In genomic region chr16:14634389-14634725, GRCh38 we compare ENCODE assay signal across 9 cellular contexts. TPM values are rescaled to one million over a fixed set of nuclear protein-coding genes. Genes with fewer than 3 reads are reported as not detected.
DNase-seq lines count a peak whose midpoint lies in the region; ATAC-seq and TF ChIP-seq lines count a peak whose summit lies in the region.
"Had no signal": no experiment of that assay in that cellular context is flagged by ENCODE, and none has a peak within 500 bp of the region (broad histone marks: within the 10 kb centered on the region; RNA-seq: fewer than 3 reads in every experiment).

No MANE protein-coding gene starts in this region.

- no peaks in the 10 kb centered on the region for H3K27me3 Mint-ChIP-seq in activated naive CD4-positive, alpha-beta T cell treated with anti-CD3 and anti-CD28 coated beads, Interleukin-2, amount 50 U/mL, for 24 hours
- H3K27me3 Mint-ChIP-seq in type B pancreatic cell = no peaks in the 10 kb centered on the region

- peak overlapping the region; percentile 91 for H3K27ac Mint-ChIP-seq in activated naive CD4-positive, alpha-beta T cell treated with anti-CD3 and anti-CD28 coated beads, Interleukin-2, amount 50 U/mL, for 24 hours
- H3K27ac Mint-ChIP-seq in type B pancreatic cell = peak overlapping the region; percentile 99

- H3K4me1 ChIP-seq in adipocyte (ENCODE audit: control insufficient read depth, insufficient read depth, low read length) (peaks cover 29% of the 10 kb centered on the region), mesendoderm (ENCODE audit: control insufficient read depth, low read depth, low read length) (peaks cover 4% of the 10 kb centered on the region)

- no peak overlapping the region for H3K56ac ChIP-seq in mesendoderm (ENCODE audit: low read length)

- no peak overlapping the region for H3K18ac ChIP-seq in mesendoderm (ENCODE audit: low read length)

- H2AK5ac ChIP-seq in mesendoderm (ENCODE audit: low read length) = no peak overlapping the region

- ATAC-seq in HG03095 (IDR thresholded peaks at IDR 0.05; ENCODE audit: unreplicated experiment) (no peak), HG02678 (IDR thresholded peaks at IDR 0.05; ENCODE audit: unreplicated experiment) (no peak)

- H3K79me2 ChIP-seq in mesendoderm (ENCODE audit: control insufficient read depth, insufficient read depth, low read length) = peaks cover 40% of the 10 kb centered on the region

- no CpG with 5 or more reads among the region's 7 CpGs for WGBS in mesendoderm (ENCODE audit: extremely low coverage, insufficient coverage, low lambda C conversion rate)

- H3K4me3 ChIP-seq in adipocyte (ENCODE audit: low read length) (peak overlapping the region; percentile 93), mesendoderm (ENCODE audit: low read length) (no peak overlapping the region)

- peaks cover 52% of the 10 kb centered on the region for H3K4me1 Mint-ChIP-seq in activated naive CD4-positive, alpha-beta T cell treated with anti-CD3 and anti-CD28 coated beads, Interleukin-2, amount 50 U/mL, for 24 hours
- peaks cover 33% of the 10 kb centered on the region for H3K4me1 Mint-ChIP-seq in type B pancreatic cell (ENCODE audit: unreplicated experiment)

- no peak for TF ChIP-seq CTCF in type B pancreatic cell (conservative IDR thresholded peaks at IDR 0.05)

- peak overlapping the region; percentile 60 for H3K4me2 ChIP-seq in mesendoderm (ENCODE audit: low read length)

- H2BK5ac ChIP-seq in mesendoderm (ENCODE audit: low read length) = no peak overlapping the region

- no peaks in the 10 kb centered on the region for H3K9me3 Mint-ChIP-seq in activated naive CD4-positive, alpha-beta T cell treated with anti-CD3 and anti-CD28 coated beads, Interleukin-2, amount 50 U/mL, for 24 hours
- peaks cover 5% of the 10 kb centered on the region for H3K9me3 Mint-ChIP-seq in type B pancreatic cell

- H2BK15ac ChIP-seq in mesendoderm (replicated peaks; ENCODE audit: low read depth) = no peak overlapping the region

- peaks cover 7% of the 10 kb centered on the region for H3K36me3 Mint-ChIP-seq in activated naive CD4-positive, alpha-beta T cell treated with anti-CD3 and anti-CD28 coated beads, Interleukin-2, amount 50 U/mL, for 24 hours
- H3K36me3 Mint-ChIP-seq in type B pancreatic cell = no peaks in the 10 kb centered on the region

- peak overlapping the region; percentile 100 for H3K4me3 Mint-ChIP-seq in activated naive CD4-positive, alpha-beta T cell treated with anti-CD3 and anti-CD28 coated beads, Interleukin-2, amount 50 U/mL, for 24 hours
- peak overlapping the region; percentile 100 for H3K4me3 Mint-ChIP-seq in type B pancreatic cell

- H2BK120ac ChIP-seq in mesendoderm (ENCODE audit: low read depth, low read length) = no peak overlapping the region

- H3K27me3 ChIP-seq in adipocyte (replicated peaks; ENCODE audit: control insufficient read depth, insufficient read depth, low read length) = no peaks in the 10 kb centered on the region
- H3K27me3 ChIP-seq in mesendoderm (ENCODE audit: insufficient read depth, low read length, poor library complexity) = no peaks in the 10 kb centered on the region

- H4K5ac ChIP-seq in mesendoderm (ENCODE audit: low read length) = no peak overlapping the region

- no peaks in the 10 kb centered on the region for H3K9me3 ChIP-seq in adipocyte (ENCODE audit: control insufficient read depth, low read length)

- peaks cover 11% of the 10 kb centered on the region for H3K79me1 ChIP-seq in mesendoderm (ENCODE audit: low read length)

- H3K23ac ChIP-seq in mesendoderm (ENCODE audit: low read length) = no peak overlapping the region

- H3K27ac ChIP-seq in mesendoderm (ENCODE audit: low read depth, low read length) = no peak overlapping the region

- H3K9ac ChIP-seq in adipocyte (ENCODE audit: low read length) = no peak overlapping the region
- H3K9ac ChIP-seq in mesendoderm (ENCODE audit: low read length) = no peak overlapping the region

- H3K36me3 ChIP-seq in adipocyte (ENCODE audit: control insufficient read depth, insufficient read depth, low read length, severe bottlenecking) (peaks cover 12% of the 10 kb centered on the region), mesendoderm (ENCODE audit: control insufficient read depth, insufficient read depth, low read length) (no peaks in the 10 kb centered on the region)

- DNase-seq in activated naive CD4-positive, alpha-beta T cell treated with anti-CD3 and anti-CD28 coated beads, Interleukin-2, amount 50 U/mL, for 16 hours = no peak
- DNase-seq in adipocyte (ENCODE audit: low read depth) (no peak), mesendoderm (no peak), type B pancreatic cell (ENCODE audit: extremely low spot score, unreplicated experiment) (no peak), hepatic stellate cell (ENCODE audit: low spot score) (no peak)

- no peak overlapping the region for H3K4ac ChIP-seq in mesendoderm (ENCODE audit: low read depth, low read length)

- H4K8ac ChIP-seq in mesendoderm (ENCODE audit: low read depth, low read length) = no peak overlapping the region

RNA-seq across cellular contexts. Expression of gene BFAR, which starts 1.6 kb away (rescaled TPM):
- 80.3 TPM for polyA plus RNA-seq in mesendoderm (2013, experiment 1 of 2)
- polyA plus RNA-seq in mesendoderm (2013, experiment 2 of 2) = 78.7 TPM
- 49.1 and 67.6 TPM in 2 replicates for total RNA-seq in type B pancreatic cell (ENCODE audit: low replicate concordance)

RNA-seq across cellular contexts. Expression of gene PARN, which starts 4.3 kb away (rescaled TPM):
- 40.6 TPM for polyA plus RNA-seq in mesendoderm (2013, experiment 1 of 2)
- polyA plus RNA-seq in mesendoderm (2013, experiment 2 of 2) = 40.1 TPM
- total RNA-seq in type B pancreatic cell (ENCODE audit: low replicate concordance) = 26.1 and 29.2 TPM in 2 replicates

RNA-seq across cellular contexts. Expression of gene PLA2G10, which starts 59.8 kb away (rescaled TPM):
- 0.13 TPM for polyA plus RNA-seq in mesendoderm (2013, experiment 1 of 2)
- polyA plus RNA-seq in mesendoderm (2013, experiment 2 of 2) = 0.15 TPM
- 1.3 TPM in 1 of 2 replicates, not detected in the other for total RNA-seq in type B pancreatic cell (ENCODE audit: low replicate concordance)
- total RNA-seq: RPMI7951 had no signal
